In genomic region chr12:103441437-103442186, GRCh38 we compare ENCODE assay signal across 8 cellular contexts. TPM values are rescaled to one million over a fixed set of nuclear protein-coding genes. Genes with fewer than 3 reads are reported as not detected.
DNase-seq lines count a peak whose midpoint lies in the region; ATAC-seq and TF ChIP-seq lines count a peak whose summit lies in the region.

No MANE protein-coding gene starts in this region.

- H3K4me3 Mint-ChIP-seq in activated naive CD8-positive, alpha-beta T cell treated with anti-CD3 and anti-CD28 coated beads, Interleukin-2, amount 50 U/mL, for 24 hours: peak overlapping the region; percentile 77

- no peaks in the 10 kb centered on the region for H3K9me3 ChIP-seq in upper lobe of right lung

- peaks cover 3% of the 10 kb centered on the region for H3K9me3 Mint-ChIP-seq in activated naive CD8-positive, alpha-beta T cell treated with anti-CD3 and anti-CD28 coated beads, Interleukin-2, amount 50 U/mL, for 24 hours

- intact Hi-C loops in upper lobe of right lung (cut with DNase I): no loop called here
- intact Hi-C loops in Right ventricle myocardium superior (cut with DNase I): no loop called here

- peak; percentile 96 for ATAC-seq in GM18519 (IDR thresholded peaks at IDR 0.05; ENCODE audit: low FRiP score, unreplicated experiment)
- peak; percentile 98 for ATAC-seq in GM21619 (IDR thresholded peaks at IDR 0.05; ENCODE audit: unreplicated experiment)
- ATAC-seq in activated naive CD8-positive, alpha-beta T cell treated with anti-CD3 and anti-CD28 coated beads, Interleukin-2, amount 50 U/mL, for 24 hours: peak; percentile 98
- ATAC-seq in upper lobe of right lung: no peak
- no peak for ATAC-seq in Right ventricle myocardium superior (ENCODE audit: poor library complexity)

- H3K4me1 ChIP-seq in upper lobe of right lung: no peaks in the 10 kb centered on the region

- H3K36me3 ChIP-seq in upper lobe of right lung: no peaks in the 10 kb centered on the region

- no peak overlapping the region for H3K27ac ChIP-seq in upper lobe of right lung

- TF ChIP-seq CTCF in upper lobe of right lung (IDR thresholded peaks at IDR 0.05): no peak

- H3K4me3 ChIP-seq in upper lobe of right lung: no peak overlapping the region

- H3K27me3 Mint-ChIP-seq in activated naive CD8-positive, alpha-beta T cell treated with anti-CD3 and anti-CD28 coated beads, Interleukin-2, amount 50 U/mL, for 24 hours: no peaks in the 10 kb centered on the region

- no peaks in the 10 kb centered on the region for H3K27me3 ChIP-seq in upper lobe of right lung

- no peaks in the 10 kb centered on the region for H3K36me3 Mint-ChIP-seq in activated naive CD8-positive, alpha-beta T cell treated with anti-CD3 and anti-CD28 coated beads, Interleukin-2, amount 50 U/mL, for 24 hours (ENCODE audit: low read depth)

- H3K27ac Mint-ChIP-seq in activated naive CD8-positive, alpha-beta T cell treated with anti-CD3 and anti-CD28 coated beads, Interleukin-2, amount 50 U/mL, for 24 hours: peak overlapping the region; percentile 97

- H3K4me1 Mint-ChIP-seq in activated naive CD8-positive, alpha-beta T cell treated with anti-CD3 and anti-CD28 coated beads, Interleukin-2, amount 50 U/mL, for 24 hours: peaks cover 34% of the 10 kb centered on the region

- peak; percentile 86 to 87 for DNase-seq in Kasumi-1 (lab: John Stamatoyannopoulos, UW)
- DNase-seq in activated naive CD8-positive, alpha-beta T cell treated with anti-CD3 and anti-CD28 coated beads, Interleukin-2, amount 50 U/mL, for 24 hours: peak; percentile 46
- no peak for DNase-seq in NCI-H2171 (lab: John Stamatoyannopoulos, UW)
- no peak for DNase-seq in upper lobe of right lung
- DNase-seq in Right ventricle myocardium superior: no peak
- no peak for DNase-seq in cortex of kidney (lab: John Stamatoyannopoulos, UW)

RNA-seq across cellular contexts. Expression of gene C12orf42, which starts 54.2 kb away (rescaled TPM):
- total RNA-seq in upper lobe of right lung (not detected), Right ventricle myocardium superior (0.22 TPM)

Comparison
In these comparisons a context has a peak if more than half of its experiments do, and no peak if none do; other contexts are left out.
1. ATAC-seq: peak in GM18519 (single experiment), GM21619 (single experiment) and activated naive CD8-positive, alpha-beta T cell treated with anti-CD3 and anti-CD28 coated beads, Interleukin-2, amount 50 U/mL, for 24 hours (single experiment); none in upper lobe of right lung (single experiment) and Right ventricle myocardium superior (single experiment).
2. DNase-seq: peak in Kasumi-1 (2 of 2) and activated naive CD8-positive, alpha-beta T cell treated with anti-CD3 and anti-CD28 coated beads, Interleukin-2, amount 50 U/mL, for 24 hours (single experiment); none in NCI-H2171 (single experiment), upper lobe of right lung (single experiment), Right ventricle myocardium superior (single experiment) and cortex of kidney (single experiment).